8 cellular contexts compared by ENCODE assay signal in the genomic region with DNA sequence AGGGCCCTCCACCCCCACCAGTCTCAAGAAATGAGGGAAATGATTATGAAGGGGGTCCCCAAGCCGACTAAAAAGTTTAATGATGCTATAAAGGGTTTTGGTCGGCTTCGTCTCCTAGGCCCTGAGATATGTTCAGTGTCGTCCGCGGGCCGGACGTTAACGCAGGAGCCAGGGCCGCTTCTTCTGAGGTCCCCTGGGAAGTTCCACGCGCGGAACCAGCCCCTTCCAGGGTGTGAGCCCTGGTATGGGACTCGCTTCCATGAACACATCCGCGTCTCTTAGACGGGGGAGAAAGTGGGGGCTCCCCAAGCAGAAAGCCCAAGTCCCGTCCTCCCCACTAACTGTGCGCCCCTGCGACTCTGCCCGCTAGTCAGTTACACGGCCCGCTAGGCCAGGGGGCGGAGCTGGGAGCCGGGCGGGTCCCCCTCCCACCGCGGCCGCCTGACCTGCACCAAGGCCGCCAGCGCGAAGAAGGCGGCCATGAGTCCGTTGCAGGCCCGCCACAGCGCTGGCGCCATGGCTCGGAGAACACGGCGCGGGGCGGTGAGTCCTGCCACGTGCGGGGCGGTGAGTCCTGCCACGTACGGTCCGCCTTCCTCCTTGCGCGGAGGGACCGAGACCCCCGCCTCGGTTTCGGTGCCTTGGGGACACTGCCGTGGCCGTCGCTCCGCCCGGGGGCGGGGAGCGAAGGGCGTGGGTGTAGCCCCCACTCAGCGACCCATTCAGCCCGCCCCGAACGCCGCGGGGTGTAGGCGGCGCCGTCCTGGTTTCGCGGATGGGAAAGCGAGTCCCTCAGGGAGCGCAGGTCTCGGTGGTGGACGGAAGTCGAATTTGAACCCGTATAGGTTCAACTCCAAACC. TPM values are rescaled to one million over a fixed set of nuclear protein-coding genes. Genes with fewer than 3 reads are reported as not detected.
A peak's percentile ranks its signal among the peaks of the same experiment; 100 is the strongest.
DNase-seq lines count a peak whose midpoint lies in the region; ATAC-seq and TF ChIP-seq lines count a peak whose summit lies in the region.

A gene (minus strand): TSS at position 690 of the 860 bp plus-strand sequence. CDS start 172 bp downstream, at position 518.

- POLR2A ChIA-PET in activated CD4-positive, alpha-beta memory T cell treated with anti-CD3 and anti-CD28 coated beads for 36 hours (lab: Charles Lee), result no interaction called here

- H3K27me3 ChIP-seq in effector memory CD4-positive, alpha-beta T cell (replicated peaks; ENCODE audit: control insufficient read depth, insufficient read depth, low read length, poor library complexity, severe bottlenecking), result no peaks in the 10 kb centered on the region
- no peaks in the 10 kb centered on the region for H3K27me3 ChIP-seq in lower lobe of right lung (ENCODE audit: low read depth)

- CTCF ChIA-PET in activated CD4-positive, alpha-beta memory T cell treated with anti-CD3 and anti-CD28 coated beads for 36 hours (lab: Charles Lee), result interaction anchor here (1.1 kb wide), 2 partner anchors 27 to 83 kb away, joined by 3 read pairs; no protein-coding TSS in a partner anchor

- H3K4me3 ChIP-seq in AG10803 (ENCODE audit: low read length) (peak within 1 kb of the TSS; percentile 67), lower lobe of right lung (peak within 1 kb of the TSS; percentile 77)
- H3K4me3 ChIP-seq in effector memory CD4-positive, alpha-beta T cell (ENCODE audit: insufficient read depth, low read depth, low read length, poor library complexity, severe bottlenecking), result peak within 1 kb of the TSS; percentile 73

- H3K4me1 ChIP-seq in effector memory CD4-positive, alpha-beta T cell (ENCODE audit: control insufficient read depth, insufficient read depth, low read length, poor library complexity, severe bottlenecking), result peaks cover 3% of the 10 kb centered on the region
- peaks cover 7% of the 10 kb centered on the region for H3K4me1 ChIP-seq in lower lobe of right lung

- peaks cover 3% of the 10 kb centered on the region for H3K27me3 Mint-ChIP-seq in activated CD4-positive, alpha-beta memory T cell treated with anti-CD3 and anti-CD28 coated beads for 36 hours

- intact Hi-C loops in activated CD4-positive, alpha-beta memory T cell treated with anti-CD3 and anti-CD28 coated beads for 36 hours (cut with micrococcal nuclease), result loop anchor here (1.0 kb wide), 1 partner anchor 32 kb away; a partner anchor contains a TSS
- intact Hi-C loops in lower lobe of right lung (cut with DNase I), result no loop called here

- H3K36me3 ChIP-seq in effector memory CD4-positive, alpha-beta T cell (ENCODE audit: control insufficient read depth, insufficient read depth, low read length), result no peaks in the 10 kb centered on the region
- H3K36me3 ChIP-seq in lower lobe of right lung, result peaks cover 14% of the 10 kb centered on the region

- H3K36me3 Mint-ChIP-seq in activated CD4-positive, alpha-beta memory T cell treated with anti-CD3 and anti-CD28 coated beads for 36 hours, result no peaks in the 10 kb centered on the region

- peak; percentile 77 for ATAC-seq in GM19372 (IDR thresholded peaks at IDR 0.05; ENCODE audit: low read depth, unreplicated experiment)
- ATAC-seq in lower lobe of right lung, result peak; percentile 96 to 98

- DNase-seq in AG10803 (ENCODE audit: low read depth) (peak; percentile 75), HS-5 (ENCODE audit: low read depth) (peak; percentile 8), lower lobe of right lung (peak; percentile 87), NCI-H446 treated with DMSO at 0.1 percent for 48 hours (lab: John Stamatoyannopoulos, UW) (no peak)
- peak; percentile 42 for DNase-seq in activated CD4-positive, alpha-beta memory T cell treated with anti-CD3 and anti-CD28 coated beads for 36 hours
- peak in 2 of 3 donors; percentile 2 to 4 for DNase-seq in effector memory CD4-positive, alpha-beta T cell
- DNase-seq in stimulated activated CD4-positive, alpha-beta T cell treated with anti-CD3 and anti-CD28 coated beads, TNF-alpha, amount 100 ng/mL, for 4 hours (ENCODE audit: low read depth in 3 of 3), result peak; percentile 22 to 42 (median 38)

- H3K4me1 Mint-ChIP-seq in activated CD4-positive, alpha-beta memory T cell treated with anti-CD3 and anti-CD28 coated beads for 36 hours (ENCODE audit: low read depth), result peaks cover 20% of the 10 kb centered on the region

- peak within 1 kb of the TSS; percentile 78 for H3K4me3 Mint-ChIP-seq in activated CD4-positive, alpha-beta memory T cell treated with anti-CD3 and anti-CD28 coated beads for 36 hours

- H3K27ac ChIP-seq in effector memory CD4-positive, alpha-beta T cell (ENCODE audit: insufficient read depth, low read length, poor library complexity, severe bottlenecking), result no peak within 1 kb of the TSS
- H3K27ac ChIP-seq in lower lobe of right lung, result peak within 1 kb of the TSS; percentile 93

- peak within 1 kb of the TSS; percentile 42 for H3K27ac Mint-ChIP-seq in activated CD4-positive, alpha-beta memory T cell treated with anti-CD3 and anti-CD28 coated beads for 36 hours

- H3K9me3 ChIP-seq in effector memory CD4-positive, alpha-beta T cell (ENCODE audit: control insufficient read depth, low read length), result no peaks in the 10 kb centered on the region
- H3K9me3 ChIP-seq in lower lobe of right lung, result no peaks in the 10 kb centered on the region

- no peaks in the 10 kb centered on the region for H3K9me3 Mint-ChIP-seq in activated CD4-positive, alpha-beta memory T cell treated with anti-CD3 and anti-CD28 coated beads for 36 hours

- no peak for TF ChIP-seq CTCF in AG10803 (conservative IDR thresholded peaks at IDR 0.05; ENCODE audit: low read length)
- no peak for TF ChIP-seq CTCF in lower lobe of right lung (IDR thresholded peaks at IDR 0.05)

RNA-seq across cellular contexts. Expression of the gene that starts here (rescaled TPM):
- total RNA-seq in activated CD4-positive, alpha-beta memory T cell treated with anti-CD3 and anti-CD28 coated beads for 36 hours, result under 1 TPM; 0.24 to 0.94 TPM
- total RNA-seq in lower lobe of right lung, result 10.8 TPM

Comparison
In these comparisons a context has a peak if more than half of its experiments do, and no peak if none do; other contexts are left out.
1. Peak in DNase-seq in activated CD4-positive, alpha-beta memory T cell treated with anti-CD3 and anti-CD28 coated beads for 36 hours; RNA of the gene not detected or under 1 TPM.